Comparison of ENCODE assay signal across 28 cellular contexts in the genomic region with DNA sequence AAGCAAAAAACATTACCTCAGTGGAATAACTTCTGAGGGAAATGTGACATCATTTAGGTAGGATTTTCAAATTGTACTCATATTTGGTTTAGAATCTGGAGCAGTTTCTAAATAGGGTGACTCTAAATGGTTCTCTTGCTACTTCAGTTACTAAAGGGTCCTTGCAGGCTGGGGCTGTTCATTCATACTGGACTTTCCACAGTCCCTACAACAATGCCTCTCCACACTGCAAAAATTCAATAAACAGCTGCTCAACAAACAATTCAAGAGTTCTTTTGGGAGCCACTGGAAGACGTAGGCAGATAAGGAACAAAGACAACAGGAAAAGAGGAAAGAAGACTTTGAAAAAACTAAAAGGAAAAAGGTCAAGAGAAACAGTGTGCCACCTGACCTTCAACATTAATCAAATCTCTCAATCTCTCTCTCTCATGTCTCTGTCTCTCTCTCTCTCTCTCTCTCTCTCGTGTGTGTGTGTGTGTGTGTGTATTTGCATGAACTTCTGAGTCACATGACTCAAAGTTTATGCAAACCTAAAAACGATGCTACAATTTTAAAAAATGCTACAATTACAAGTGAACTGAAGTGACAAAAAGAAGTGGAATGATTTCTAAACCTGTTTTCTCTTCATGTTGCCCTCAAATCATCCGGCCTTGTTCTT. TPM values are rescaled to one million over a fixed set of nuclear protein-coding genes. Genes with fewer than 3 reads are reported as not detected.
DNase-seq lines count a peak whose midpoint lies in the region; ATAC-seq, FAIRE-seq and TF ChIP-seq lines count a peak whose summit lies in the region.
"Had no signal": no experiment of that assay in that cellular context is flagged by ENCODE, and none has a peak within 500 bp of the region (broad histone marks: within the 10 kb centered on the region; RNA-seq: fewer than 3 reads in every experiment).

No MANE protein-coding gene starts in this region.

- no peak for TF ChIP-seq CTCF in activated B cell treated with CpG ODN at 0.5 μM for 24 hours (IDR thresholded peaks at IDR 0.05)
- TF ChIP-seq CTCF in endothelial cell of umbilical vein (IDR thresholded peaks at IDR 0.05; ENCODE audit: extremely low read depth in 1 of 2, insufficient read depth in 1 of 2, low read depth in 1 of 2, low read length in 2 of 2): no peak
- TF ChIP-seq CTCF in gastroesophageal sphincter (IDR thresholded peaks at IDR 0.05): no peak

- dilution Hi-C loops in endothelial cell of umbilical vein (cut with MboI; ENCODE audit: extremely low pct_ligation_motif_present, low sequenced_read_pairs): no loop called here

- 59 to 70% methylated on average over 4 of the region's 4 CpGs for WGBS in gastroesophageal sphincter (ENCODE audit: low coverage in 1 of 2), 2 donors

- H3K27ac Mint-ChIP-seq in activated naive CD4-positive, alpha-beta T cell treated with anti-CD3 and anti-CD28 coated beads, Interleukin-2, amount 50 U/mL, for 72 hours: peak overlapping the region; percentile 54 to 70
- peak overlapping the region; percentile 20 for H3K27ac Mint-ChIP-seq in activated B cell treated with CpG ODN at 0.5 μM for 24 hours
- H3K27ac Mint-ChIP-seq in stimulated activated naive B cell treated with anti-CD40 and anti-IgM and Interleukin-4, amounts not matched to agents 10 μg/mL and 1 μg/mL and 100 μg/mL, for 72 hours: peak overlapping the region; percentile 63
- H3K27ac Mint-ChIP-seq: H9 had no signal

- no TSS peak for BruUV-seq in endothelial cell of umbilical vein (replicated peaks; lab: Mats Ljungman, UMichigan)

- no peaks in the 10 kb centered on the region for H3K27me3 Mint-ChIP-seq in activated B cell treated with CpG ODN at 0.5 μM for 24 hours
- no peaks in the 10 kb centered on the region for H3K27me3 Mint-ChIP-seq in stimulated activated naive B cell treated with anti-CD40 and anti-IgM and Interleukin-4, amounts not matched to agents 10 μg/mL and 1 μg/mL and 100 μg/mL, for 72 hours
- H3K27me3 Mint-ChIP-seq: brain had no signal

- DNase-seq in activated naive CD4-positive, alpha-beta T cell treated with anti-CD3 and anti-CD28 coated beads, Interleukin-2, amount 50 U/mL, for 72 hours (ENCODE audit: low spot score in 2 of 2): no peak
- no peak for DNase-seq in activated naive CD4-positive, alpha-beta T cell treated with anti-CD3 and anti-CD28 coated beads, Interleukin-2, amount 50 U/mL, for 16 hours
- DNase-seq in activated B cell treated with CpG ODN at 0.5 μM for 24 hours (no peak), endothelial cell of umbilical vein (ENCODE audit: low read depth, low spot score) (peak; percentile 65), hepatic stellate cell (ENCODE audit: low spot score) (no peak)
- DNase-seq in stimulated activated naive B cell treated with anti-CD40 and anti-IgM and Interleukin-4, amounts not matched to agents 10 μg/mL and 1 μg/mL and 100 μg/mL, for 72 hours: no peak
- DNase-seq in activated CD4-positive, CD25-positive, alpha-beta regulatory T cell (lab: John Stamatoyannopoulos, UW): no peak
- DNase-seq: activated T-cell treated with anti-CD3 and anti-CD28 coated beads for 4 hours; cortex of kidney; DMS53; GDM1; H9; heart left ventricle; left ventricle myocardium inferior; mucosa of descending colon; NCI-H1105 treated with DMSO at 0.1 percent for 48 hours; NCI-H446 treated with DMSO at 0.1 percent for 48 hours; PC-3; psoas muscle; SHP77; stimulated activated naive CD4-positive, alpha-beta T cell; SW 1271; tibial artery had no signal

- H3K4me1 Mint-ChIP-seq in activated B cell treated with CpG ODN at 0.5 μM for 24 hours: peaks cover 8% of the 10 kb centered on the region
- peaks cover 12 to 32% of the 10 kb centered on the region in 2 donors for H3K4me1 Mint-ChIP-seq in stimulated activated naive B cell treated with anti-CD40 and anti-IgM and Interleukin-4, amounts not matched to agents 10 μg/mL and 1 μg/mL and 100 μg/mL, for 72 hours
- H3K4me1 Mint-ChIP-seq: brain had no signal

- CTCF ChIA-PET in activated B cell treated with CpG ODN at 0.5 μM for 24 hours (lab: Charles Lee) (interaction anchor here (0.8 kb wide), 1 partner anchor 55 kb away, joined by 3 read pairs; a partner anchor contains a TSS), endothelial cell of umbilical vein (lab: Charles Lee) (interaction anchor here (0.7 kb wide), 1 partner anchor 15 kb away, joined by 3 read pairs; a partner anchor contains a TSS)

- H3K9me3 Mint-ChIP-seq in activated naive CD4-positive, alpha-beta T cell treated with anti-CD3 and anti-CD28 coated beads, Interleukin-2, amount 50 U/mL, for 72 hours: no peaks in the 10 kb centered on the region
- no peaks in the 10 kb centered on the region for H3K9me3 Mint-ChIP-seq in activated B cell treated with CpG ODN at 0.5 μM for 24 hours
- no peaks in the 10 kb centered on the region for H3K9me3 Mint-ChIP-seq in stimulated activated naive B cell treated with anti-CD40 and anti-IgM and Interleukin-4, amounts not matched to agents 10 μg/mL and 1 μg/mL and 100 μg/mL, for 72 hours
- H3K9me3 Mint-ChIP-seq: brain, H9 had no signal

- H3K9me3 ChIP-seq in endothelial cell of umbilical vein (replicated peaks; ENCODE audit: control insufficient read depth, insufficient read depth, low read length): no peaks in the 10 kb centered on the region
- no peaks in the 10 kb centered on the region for H3K9me3 ChIP-seq in gastroesophageal sphincter
- H3K9me3 ChIP-seq: heart left ventricle, left ventricle myocardium inferior, mucosa of descending colon, psoas muscle, tibial artery had no signal

- TF ChIP-seq POLR2A in endothelial cell of umbilical vein (IDR thresholded peaks at IDR 0.05; ENCODE audit: low read depth, low read length) (no peak), gastroesophageal sphincter (IDR thresholded peaks at IDR 0.05) (no peak)

- no peak for FAIRE-seq in endothelial cell of umbilical vein (lab: Jason Lieb, UNC)
- FAIRE-seq: HepG2 had no signal

- no peak overlapping the region for H3K4me3 Mint-ChIP-seq in activated B cell treated with CpG ODN at 0.5 μM for 24 hours
- no peak overlapping the region for H3K4me3 Mint-ChIP-seq in stimulated activated naive B cell treated with anti-CD40 and anti-IgM and Interleukin-4, amounts not matched to agents 10 μg/mL and 1 μg/mL and 100 μg/mL, for 72 hours
- H3K4me3 Mint-ChIP-seq: brain, CD14-positive monocyte, H9 had no signal

- intact Hi-C loops in activated B cell treated with CpG ODN at 0.5 μM for 24 hours (cut with micrococcal nuclease) (no loop called here), endothelial cell of umbilical vein (cut with micrococcal nuclease) (loop anchor here (10.0 kb wide), 1 partner anchor 435 kb away; no protein-coding TSS in a partner anchor)

- TF ChIP-seq EP300 in gastroesophageal sphincter (IDR thresholded peaks at IDR 0.05): no peak

- no peak overlapping the region for H3K4me3 ChIP-seq in endothelial cell of umbilical vein (replicated peaks in 1 of 3; ENCODE audit: insufficient read depth in 1 of 3, low read depth in 1 of 3, low read length in 3 of 3)
- H3K4me3 ChIP-seq in gastroesophageal sphincter: no peak overlapping the region
- H3K4me3 ChIP-seq: heart left ventricle, left ventricle myocardium inferior, mucosa of descending colon, psoas muscle, tibial artery had no signal

- H2AFZ ChIP-seq in endothelial cell of umbilical vein (ENCODE audit: low read depth, low read length): no peak overlapping the region

- H3K36me3 Mint-ChIP-seq in activated naive CD4-positive, alpha-beta T cell treated with anti-CD3 and anti-CD28 coated beads, Interleukin-2, amount 50 U/mL, for 72 hours: peaks cover 24 to 42% of the 10 kb centered on the region in 2 donors
- H3K36me3 Mint-ChIP-seq in activated B cell treated with CpG ODN at 0.5 μM for 24 hours (ENCODE audit: low read depth): peaks cover 71% of the 10 kb centered on the region
- H3K36me3 Mint-ChIP-seq in stimulated activated naive B cell treated with anti-CD40 and anti-IgM and Interleukin-4, amounts not matched to agents 10 μg/mL and 1 μg/mL and 100 μg/mL, for 72 hours: peaks cover 22 to 48% of the 10 kb centered on the region in 2 donors

- no peaks in the 10 kb centered on the region for H3K27me3 ChIP-seq in endothelial cell of umbilical vein (ENCODE audit: control insufficient read depth in 2 of 2, insufficient read depth in 2 of 2, low read length in 2 of 2)
- H3K27me3 ChIP-seq in gastroesophageal sphincter: no peaks in the 10 kb centered on the region
- H3K27me3 ChIP-seq: heart left ventricle, tibial artery had no signal

- no peaks in the 10 kb centered on the region for H4K20me1 ChIP-seq in endothelial cell of umbilical vein (replicated peaks; ENCODE audit: control insufficient read depth, extremely low read depth, insufficient read depth, low read length)

- no peak overlapping the region for H3K9ac ChIP-seq in endothelial cell of umbilical vein (replicated peaks; ENCODE audit: extremely low read depth, insufficient read depth, low read length)

- H3K4me1 ChIP-seq in endothelial cell of umbilical vein (ENCODE audit: control insufficient read depth, extremely low read depth, insufficient read depth, low read length) (no peaks in the 10 kb centered on the region), gastroesophageal sphincter (peaks cover 0 to 10% (median 0%) of the 10 kb centered on the region in 3 donors)
- H3K4me1 ChIP-seq: left ventricle myocardium inferior, psoas muscle had no signal

- H3K27ac ChIP-seq in endothelial cell of umbilical vein (ENCODE audit: insufficient read depth, low read depth, low read length) (no peak overlapping the region), gastroesophageal sphincter (no peak overlapping the region)
- H3K27ac ChIP-seq: heart left ventricle, HL-60, left ventricle myocardium inferior, psoas muscle, tibial artery had no signal

- ATAC-seq in activated naive CD4-positive, alpha-beta T cell treated with anti-CD3 and anti-CD28 coated beads, Interleukin-2, amount 50 U/mL, for 72 hours: peak in 1 of 2 donors; percentile 42
- ATAC-seq in activated B cell treated with CpG ODN at 0.5 μM for 24 hours (ENCODE audit: low read depth): no peak
- no peak for ATAC-seq in stimulated activated naive B cell treated with anti-CD40 and anti-IgM and Interleukin-4, amounts not matched to agents 10 μg/mL and 1 μg/mL and 100 μg/mL, for 72 hours (replicated peaks)
- no peak for ATAC-seq in gastroesophageal sphincter
- ATAC-seq: heart left ventricle, HepG2, mucosa of descending colon, PC-3, psoas muscle had no signal

- H3K79me2 ChIP-seq in endothelial cell of umbilical vein (ENCODE audit: control insufficient read depth, insufficient read depth, low read length): no peaks in the 10 kb centered on the region

- H3K4me2 ChIP-seq in endothelial cell of umbilical vein (ENCODE audit: insufficient read depth, low read length): no peak overlapping the region

- H3K36me3 ChIP-seq in endothelial cell of umbilical vein (ENCODE audit: control insufficient read depth in 2 of 2, extremely low read depth in 1 of 2, insufficient read depth in 2 of 2, low read length in 2 of 2) (peaks cover 5 to 9% of the 10 kb centered on the region in 2 experiments), gastroesophageal sphincter (peaks cover 0 to 86% of the 10 kb centered on the region in 2 donors)

- POLR2A ChIA-PET in activated B cell treated with CpG ODN at 0.5 μM for 24 hours (lab: Charles Lee) (interaction anchor here (0.7 kb wide), 2 partner anchors 19 to 381 kb away, joined by 4 to 5 read pairs; no protein-coding TSS in a partner anchor), endothelial cell of umbilical vein (lab: Charles Lee) (no interaction called here)

- no peaks in the 10 kb centered on the region for H3K9me1 ChIP-seq in endothelial cell of umbilical vein (replicated peaks; ENCODE audit: control insufficient read depth, extremely low read depth, insufficient read depth, low read length)

RNA-seq across cellular contexts. Expression of a gene that starts 14.5 kb away (rescaled TPM):
- total RNA-seq in activated naive CD4-positive, alpha-beta T cell treated with anti-CD3 and anti-CD28 coated beads, Interleukin-2, amount 50 U/mL, for 72 hours: 10 to 100 TPM; 62.8 to 75.0 TPM
- 67.5 and 74.4 TPM in 2 replicates for total RNA-seq in activated B cell treated with CpG ODN at 0.5 μM for 24 hours
- total RNA-seq in endothelial cell of umbilical vein: 75.6 and 80.0 TPM in 2 replicates
- polyA plus RNA-seq in endothelial cell of umbilical vein: 20.5 and 36.3 TPM in 2 replicates
- polyA plus RNA-seq in endothelial cell of umbilical vein (2011; cell fraction: cytosol; rRNA removed): 38.8 and 40.8 TPM in 2 replicates
- polyA plus RNA-seq in endothelial cell of umbilical vein (2011; cell fraction: nucleus; rRNA removed): 15.0 and 29.2 TPM in 2 replicates
- 51.6 and 73.6 TPM in 2 replicates for polyA plus RNA-seq in endothelial cell of umbilical vein (2012)
- polyA minus RNA-seq in endothelial cell of umbilical vein: 4.4 and 6.5 TPM in 2 replicates
- 22.8 TPM for polyA minus RNA-seq in endothelial cell of umbilical vein (2011; cell fraction: cytosol; rRNA and poly(A)+ RNA removed)
- polyA minus RNA-seq in endothelial cell of umbilical vein (2011; cell fraction: nucleus; rRNA and poly(A)+ RNA removed): 5.3 and 8.2 TPM in 2 replicates
- 100 to 1,000 TPM in 2 of 4 donors, 10 to 100 TPM in 2; 92.4 to 120 (median 98.5) TPM for total RNA-seq in gastroesophageal sphincter

RNA-seq across cellular contexts. Expression of a gene that starts 55.2 kb away (rescaled TPM):
- 10 to 100 TPM in 1 of 2 donors, 1 to 10 TPM in 1; 7.4 to 15.3 TPM for total RNA-seq in activated naive CD4-positive, alpha-beta T cell treated with anti-CD3 and anti-CD28 coated beads, Interleukin-2, amount 50 U/mL, for 72 hours
- total RNA-seq in activated B cell treated with CpG ODN at 0.5 μM for 24 hours: 9.7 and 12.4 TPM in 2 replicates
- 7.2 and 8.0 TPM in 2 replicates for total RNA-seq in endothelial cell of umbilical vein
- polyA plus RNA-seq in endothelial cell of umbilical vein: 3.3 and 4.7 TPM in 2 replicates
- 3.9 and 4.6 TPM in 2 replicates for polyA plus RNA-seq in endothelial cell of umbilical vein (2011; cell fraction: cytosol; rRNA removed)
- polyA plus RNA-seq in endothelial cell of umbilical vein (2011; cell fraction: nucleus; rRNA removed): 11.4 and 11.8 TPM in 2 replicates
- polyA plus RNA-seq in endothelial cell of umbilical vein (2012): 4.6 and 4.7 TPM in 2 replicates
- 4.1 and 4.2 TPM in 2 replicates for polyA minus RNA-seq in endothelial cell of umbilical vein
- polyA minus RNA-seq in endothelial cell of umbilical vein (2011; cell fraction: cytosol; rRNA and poly(A)+ RNA removed): 3.1 TPM
- 3.8 and 3.9 TPM in 2 replicates for polyA minus RNA-seq in endothelial cell of umbilical vein (2011; cell fraction: nucleus; rRNA and poly(A)+ RNA removed)
- total RNA-seq in gastroesophageal sphincter: 10 to 100 TPM in 2 of 4 donors, 1 to 10 TPM in 2; 7.5 to 13.1 (median 10.0) TPM
